1 cellular context compared by ENCODE assay signal in genomic region chr9:71725590-71726338, GRCh38.
TF ChIP-seq lines count a peak whose summit lies in the region.

No MANE protein-coding gene starts in this region.

TF ChIP-seq in HepG2, 621 proteins besides CTCF, POLR2A, EP300 and RAD21 (continued from another document and continues in another):
- no peak for TF ChIP-seq RELA (CRISPR knock-in tag; IDR thresholded peaks at IDR 0.05)
- TF ChIP-seq HNF4A (CRISPR knock-in tag; IDR thresholded peaks at IDR 0.05): peak; percentile 29; the same call in 1 of the 2 replicates
- TF ChIP-seq KMT2B (CRISPR knock-in tag; IDR thresholded peaks at IDR 0.05): 0 out of 2 replicates have a peak, but pooled peaks have one; percentile 45
- no peak for TF ChIP-seq LRRFIP1 (CRISPR knock-in tag; conservative IDR thresholded peaks at IDR 0.05)
- no peak for TF ChIP-seq ZNF207 (IDR thresholded peaks at IDR 0.05; ENCODE audit: borderline replicate concordance)
- no peak for TF ChIP-seq ZHX1 (CRISPR knock-in tag; IDR thresholded peaks at IDR 0.05; ENCODE audit: low read depth)
- no peak for TF ChIP-seq CSRNP1 (CRISPR knock-in tag; IDR thresholded peaks at IDR 0.05)
- no peak for TF ChIP-seq JARID2 (CRISPR knock-in tag; IDR thresholded peaks at IDR 0.05; ENCODE audit: insufficient replicate concordance)
- no peak for TF ChIP-seq ZNF616 (CRISPR knock-in tag; IDR thresholded peaks at IDR 0.05; ENCODE audit: low read depth)
- TF ChIP-seq ZSCAN25 (CRISPR knock-in tag; IDR thresholded peaks at IDR 0.05): no peak
- no peak for TF ChIP-seq ARNT (IDR thresholded peaks at IDR 0.05)
- TF ChIP-seq JUN (CRISPR knock-in tag; IDR thresholded peaks at IDR 0.05): peak; percentile 90
- TF ChIP-seq ZNF839 (CRISPR knock-in tag; IDR thresholded peaks at IDR 0.05; ENCODE audit: borderline replicate concordance): no peak
- peak; percentile 87 for TF ChIP-seq SMARCC2 (IDR thresholded peaks at IDR 0.05)
- TF ChIP-seq ATM (IDR thresholded peaks at IDR 0.05; ENCODE audit: borderline replicate concordance): no peak
- no peak for TF ChIP-seq ZNF264 (CRISPR knock-in tag; IDR thresholded peaks at IDR 0.05)
- TF ChIP-seq ZBTB46 (CRISPR knock-in tag; IDR thresholded peaks at IDR 0.05; ENCODE audit: borderline replicate concordance): no peak
- TF ChIP-seq EZH2 (conservative IDR thresholded peaks at IDR 0.05; ENCODE audit: low read depth, low read length): no peak
- TF ChIP-seq NAIF1 (CRISPR knock-in tag; IDR thresholded peaks at IDR 0.05; ENCODE audit: borderline replicate concordance): no peak
- TF ChIP-seq ZNF790 (CRISPR knock-in tag; IDR thresholded peaks at IDR 0.05; ENCODE audit: borderline replicate concordance): no peak
- TF ChIP-seq ZNF615 (CRISPR knock-in tag; IDR thresholded peaks at IDR 0.05; ENCODE audit: borderline replicate concordance): no peak
- no peak for TF ChIP-seq ZNF572 (CRISPR knock-in tag; IDR thresholded peaks at IDR 0.05)
- TF ChIP-seq ZNF614 (CRISPR knock-in tag; IDR thresholded peaks at IDR 0.05; ENCODE audit: borderline replicate concordance): peak; percentile 81
- TF ChIP-seq TAF1 (CRISPR knock-in tag; IDR thresholded peaks at IDR 0.05): no peak
- TF ChIP-seq ZBTB33 (CRISPR knock-in tag; IDR thresholded peaks at IDR 0.05): no peak
- no peak for TF ChIP-seq HDAC6 (IDR thresholded peaks at IDR 0.05; ENCODE audit: low read depth, low read length)
- TF ChIP-seq FOXM1 (CRISPR knock-in tag; IDR thresholded peaks at IDR 0.05): no peak
- TF ChIP-seq GLMP (CRISPR knock-in tag; IDR thresholded peaks at IDR 0.05; ENCODE audit: borderline replicate concordance): no peak
- peak; percentile 29 for TF ChIP-seq MNT (IDR thresholded peaks at IDR 0.05)
- no peak for TF ChIP-seq ZNF646 (CRISPR knock-in tag; IDR thresholded peaks at IDR 0.05)
- TF ChIP-seq BHLHE40 (IDR thresholded peaks at IDR 0.05; ENCODE audit: low read length): no peak
- TF ChIP-seq KDM2A (CRISPR knock-in tag; IDR thresholded peaks at IDR 0.05; ENCODE audit: borderline replicate concordance, low read depth): no peak
- no peak for TF ChIP-seq DZIP1 (CRISPR knock-in tag; IDR thresholded peaks at IDR 0.05)
